12 cellular contexts compared by ENCODE assay signal in the genomic region with DNA sequence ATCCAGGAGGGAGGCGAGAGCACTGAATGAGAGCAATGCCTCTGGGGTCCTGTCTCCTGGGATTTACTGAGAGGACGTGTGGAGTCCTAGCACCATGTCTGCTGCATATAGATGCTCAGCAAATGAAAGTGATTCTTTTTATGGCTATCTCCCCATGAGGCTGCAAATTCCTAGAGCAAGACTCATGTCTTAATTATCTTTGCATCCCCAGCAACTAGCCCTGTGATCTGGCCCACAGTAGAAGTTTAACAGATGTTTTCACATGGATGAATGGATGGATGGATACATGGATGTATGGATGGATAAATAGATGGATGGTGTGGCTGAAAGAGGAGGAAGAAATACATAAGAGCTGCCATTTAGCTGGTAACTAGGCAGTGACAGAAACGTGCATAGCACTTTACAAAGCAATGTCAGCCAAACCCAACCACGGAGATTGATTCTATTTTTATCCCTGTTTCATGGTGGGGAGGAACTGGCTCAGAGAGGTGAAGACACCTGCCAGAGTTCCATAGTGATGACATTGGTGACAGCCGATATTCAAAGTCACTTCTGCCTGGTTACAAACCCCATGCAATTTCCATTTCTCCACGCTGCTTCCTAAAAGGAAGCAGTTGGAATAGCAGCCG. TPM values are rescaled to one million over a fixed set of nuclear protein-coding genes. Genes with fewer than 3 reads are reported as not detected.
DNase-seq lines count a peak whose midpoint lies in the region; ATAC-seq and TF ChIP-seq lines count a peak whose summit lies in the region.
"Had no signal": no experiment of that assay in that cellular context is flagged by ENCODE, and none has a peak within 500 bp of the region (broad histone marks: within the 10 kb centered on the region; RNA-seq: fewer than 3 reads in every experiment).

No MANE protein-coding gene starts in this region.

- ATAC-seq in right cardiac atrium, result peak in 1 of 2 donors; percentile 34
- no peak for ATAC-seq in HG03432 (IDR thresholded peaks at IDR 0.05; ENCODE audit: unreplicated experiment)
- no peak for ATAC-seq in GM21526 (IDR thresholded peaks at IDR 0.05; ENCODE audit: low FRiP score, unreplicated experiment)

- H3K36me3 ChIP-seq in BLaER1 (no peaks in the 10 kb centered on the region), hepatocyte (replicated peaks; ENCODE audit: insufficient read depth, low read depth) (no peaks in the 10 kb centered on the region)

- no peak overlapping the region for H3K27ac ChIP-seq in BLaER1
- peak overlapping the region; percentile 40 for H3K27ac ChIP-seq in right cardiac atrium (ENCODE audit: low read length)
- H3K27ac ChIP-seq in hepatocyte, result no peak overlapping the region

- peak overlapping the region; percentile 63 for H3K4me2 ChIP-seq in BLaER1
- no peak overlapping the region for H3K4me2 ChIP-seq in hepatocyte

- no peak overlapping the region for H2AFZ ChIP-seq in hepatocyte

- no peak for TF ChIP-seq CTCF in hepatocyte (IDR thresholded peaks at IDR 0.05; ENCODE audit: poor library complexity)

- H3K9me3 ChIP-seq in BLaER1, result no peaks in the 10 kb centered on the region
- H3K9me3 ChIP-seq in right cardiac atrium (ENCODE audit: control insufficient read depth, low read length), result no peaks in the 10 kb centered on the region
- H3K9me3 ChIP-seq in hepatocyte (ENCODE audit: low read depth), result no peaks in the 10 kb centered on the region

- H3K27me3 ChIP-seq in BLaER1, result no peaks in the 10 kb centered on the region
- no peaks in the 10 kb centered on the region for H3K27me3 ChIP-seq in right cardiac atrium (ENCODE audit: control insufficient read depth, insufficient read depth)
- H3K27me3 ChIP-seq in hepatocyte, result no peaks in the 10 kb centered on the region

- no peaks in the 10 kb centered on the region for H3K79me2 ChIP-seq in hepatocyte

- DNase-seq in HCEC 1CT (peak; percentile 20), SHP77 treated with DMSO at 0.1 percent for 48 hours (lab: John Stamatoyannopoulos, UW) (peak; percentile 50), right cardiac atrium (no peak), hepatocyte (ENCODE audit: low spot score) (no peak), NCI-H1436 (lab: John Stamatoyannopoulos, UW) (no peak)
- DNase-seq: activated CD8-positive, alpha-beta memory T cell treated with anti-CD3 and anti-CD28 coated beads, Interleukin-2, amount 50 U/mL, for 4 hours; COR-L47; foreskin melanocyte; Karpas-422 had no signal

- peak overlapping the region; percentile 41; the same call in 1 of the 2 replicates for H3K9ac ChIP-seq in BLaER1

- H3K4me3 ChIP-seq in BLaER1 (no peak overlapping the region), right cardiac atrium (ENCODE audit: low read length) (no peak overlapping the region), hepatocyte (no peak overlapping the region)

- intact Hi-C loops in right cardiac atrium (cut with DNase I), result loop anchor here in 2 of 4 donors (5.0 to 10.0 kb wide), 2 partner anchors 307 to 314 kb away; no protein-coding TSS in a partner anchor

- H4K20me1 ChIP-seq in BLaER1 (no peaks in the 10 kb centered on the region), hepatocyte (ENCODE audit: insufficient read depth, poor library complexity, severe bottlenecking) (no peaks in the 10 kb centered on the region)

- no peaks in the 10 kb centered on the region for H3K9me2 ChIP-seq in hepatocyte (replicated peaks; ENCODE audit: insufficient read depth)

- WGBS in right cardiac atrium, result 20% methylated on average over 7 of the region's 7 CpGs
- 59% methylated on average over 7 of the region's 7 CpGs for WGBS in hepatocyte (ENCODE audit: low lambda C conversion rate, missing lambda C conversion rate)

- H3K4me1 ChIP-seq in BLaER1 (peaks cover 22% of the 10 kb centered on the region), right cardiac atrium (ENCODE audit: control insufficient read depth, insufficient read depth, low read length) (peaks cover 4% of the 10 kb centered on the region), hepatocyte (ENCODE audit: insufficient read depth) (peaks cover 12% of the 10 kb centered on the region)

RNA-seq across cellular contexts. Expression of gene ZBTB40, which starts 32.7 kb away (rescaled TPM):
- total RNA-seq in right cardiac atrium, result 10 to 100 TPM; 10.7 to 17.7 (median 14.9) TPM
- polyA plus RNA-seq in right cardiac atrium, result 5.3 TPM
- 17.7 and 18.1 TPM in 2 replicates for total RNA-seq in hepatocyte
- polyA plus RNA-seq in hepatocyte, result 7.3 and 8.0 TPM in 2 replicates

Comparison
In these comparisons a context has a peak if more than half of its experiments do, and no peak if none do; other contexts are left out.
1. DNase-seq: peak in HCEC 1CT (single experiment) and SHP77 treated with DMSO at 0.1 percent for 48 hours (single experiment); none in right cardiac atrium (0 of 3), hepatocyte (single experiment) and NCI-H1436 (single experiment).